28 cellular contexts compared by ENCODE assay signal in the genomic region with DNA sequence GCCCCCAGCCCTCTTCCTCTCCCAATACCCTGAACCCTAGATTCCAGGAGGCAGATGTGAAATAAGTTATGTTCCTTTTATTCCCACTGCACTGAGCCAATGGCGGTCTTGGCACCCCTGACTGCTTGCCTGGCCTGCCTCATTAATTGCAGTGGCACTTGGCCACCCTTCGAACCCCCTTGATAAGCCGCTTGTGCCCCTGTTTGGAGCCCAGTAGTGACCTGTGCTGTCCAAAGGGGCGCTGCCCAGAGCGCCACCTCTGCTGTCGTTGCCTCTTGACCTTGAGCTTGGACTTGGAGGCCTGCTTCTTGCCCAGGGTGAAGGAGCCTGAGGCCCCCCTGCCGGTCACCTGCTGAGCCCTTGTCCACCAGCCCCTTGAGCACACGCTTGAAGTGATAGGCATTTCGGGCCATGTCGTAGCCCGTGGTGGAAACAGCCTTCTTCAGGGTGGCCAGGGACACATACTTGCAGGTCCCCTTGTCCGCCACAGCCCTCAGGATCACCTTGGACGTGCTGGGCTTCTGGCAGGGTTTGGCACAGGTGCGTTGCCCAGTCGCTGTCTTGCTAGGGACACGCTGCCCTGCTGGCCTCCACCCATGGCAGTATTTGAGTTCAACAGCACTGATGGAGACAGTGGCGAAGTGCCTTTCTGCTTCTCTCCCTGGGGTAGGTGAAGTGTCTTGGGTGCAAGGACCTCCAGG. TPM values are rescaled to one million over a fixed set of nuclear protein-coding genes. Genes with fewer than 3 reads are reported as not detected.
DNase-seq lines count a peak whose midpoint lies in the region; ATAC-seq and TF ChIP-seq lines count a peak whose summit lies in the region.
"Had no signal": no experiment of that assay in that cellular context is flagged by ENCODE, and none has a peak within 500 bp of the region (broad histone marks: within the 10 kb centered on the region; RNA-seq: fewer than 3 reads in every experiment).

No MANE protein-coding gene starts in this region.

- H3K27me3 ChIP-seq in skeletal muscle tissue (ENCODE audit: control insufficient read depth in 3 of 3, insufficient read depth in 3 of 3, low read length in 3 of 3), result no peaks in the 10 kb centered on the region
- H3K27me3 ChIP-seq in naive thymus-derived CD4-positive, alpha-beta T cell (ENCODE audit: control insufficient read depth in 2 of 2, insufficient read depth in 2 of 2, low read length in 2 of 2), result no peaks in the 10 kb centered on the region
- H3K27me3 ChIP-seq: neural progenitor cell, tibial nerve had no signal

- peaks cover 38 to 54% (median 52%) of the 10 kb centered on the region in 3 donors for H3K36me3 ChIP-seq in skeletal muscle tissue (ENCODE audit: control insufficient read depth in 3 of 3, insufficient read depth in 3 of 3, low read length in 3 of 3)
- no peaks in the 10 kb centered on the region for H3K36me3 ChIP-seq in naive thymus-derived CD4-positive, alpha-beta T cell (ENCODE audit: control insufficient read depth in 2 of 3, insufficient read depth in 3 of 3, low read length in 3 of 3)
- H3K36me3 ChIP-seq: neural progenitor cell, prostate gland had no signal

- peak overlapping the region in 2 of 3 donors; percentile 20 to 69 for H3K9ac ChIP-seq in skeletal muscle tissue (ENCODE audit: low read depth in 1 of 3, low read length in 3 of 3)
- H3K9ac ChIP-seq: GM23248, neural progenitor cell had no signal

- TF ChIP-seq CTCF in HFFc6 (IDR thresholded peaks at IDR 0.05) (no peak), RWPE1 (conservative IDR thresholded peaks at IDR 0.05; ENCODE audit: low read depth) (no peak)

- peak overlapping the region in 1 of 3 donors; percentile 17 for H3K4me3 ChIP-seq in skeletal muscle tissue (ENCODE audit: low read length in 3 of 3)
- no peak overlapping the region for H3K4me3 ChIP-seq in naive thymus-derived CD4-positive, alpha-beta T cell (ENCODE audit: low read length)
- H3K4me3 ChIP-seq: GM23248, mucosa of descending colon, neural progenitor cell, prostate gland, tibial nerve had no signal

- intact Hi-C loops in left ventricle myocardium superior (cut with micrococcal nuclease), result no loop called here
- intact Hi-C loops in naive thymus-derived CD4-positive, alpha-beta T cell (cut with micrococcal nuclease), result no loop called here

- H3K4me1 Mint-ChIP-seq in HFFc6 (ENCODE audit: low read depth), result peaks cover 47% of the 10 kb centered on the region
- peaks cover 11 to 14% (median 12%) of the 10 kb centered on the region in 7 donors for H3K4me1 Mint-ChIP-seq in naive thymus-derived CD4-positive, alpha-beta T cell

- POLR2A ChIA-PET in RWPE1 (lab: Yijun Ruan, JAX; ENCODE audit: low non-redundant PET), result no interaction called here
- POLR2A ChIA-PET in naive thymus-derived CD4-positive, alpha-beta T cell (lab: Charles Lee), result interaction anchor here (1.0 kb wide), 1 partner anchor 9 kb away, joined by 4 read pairs; no protein-coding TSS in a partner anchor

- H3K4me1 ChIP-seq in skeletal muscle tissue (ENCODE audit: control insufficient read depth in 3 of 3, insufficient read depth in 3 of 3, low read length in 3 of 3), result peaks cover 62 to 86% (median 81%) of the 10 kb centered on the region in 3 donors
- peaks cover 9 to 10% of the 10 kb centered on the region in 2 donors for H3K4me1 ChIP-seq in naive thymus-derived CD4-positive, alpha-beta T cell (ENCODE audit: control insufficient read depth in 2 of 2, insufficient read depth in 2 of 2, low read length in 2 of 2)
- H3K4me1 ChIP-seq: neural progenitor cell, prostate gland had no signal

- peak overlapping the region; percentile 33 for H3K27ac ChIP-seq in RWPE1
- H3K27ac ChIP-seq in skeletal muscle tissue (ENCODE audit: low read depth, low read length), result peak overlapping the region; percentile 68
- H3K27ac ChIP-seq in naive thymus-derived CD4-positive, alpha-beta T cell (ENCODE audit: low read depth, low read length), result no peak overlapping the region
- H3K27ac ChIP-seq: GM23248, neural progenitor cell, prostate gland had no signal

- H3K36me3 Mint-ChIP-seq in HFFc6 (ENCODE audit: low read depth), result peaks cover 19% of the 10 kb centered on the region
- H3K36me3 Mint-ChIP-seq in naive thymus-derived CD4-positive, alpha-beta T cell, result no peaks in the 10 kb centered on the region
- H3K36me3 Mint-ChIP-seq: immature natural killer cell, neural progenitor cell had no signal

- DNase-seq in HFFc6 (no peak), RWPE1 (ENCODE audit: low spot score) (no peak), left ventricle myocardium superior (no peak), hypothalamus (lab: John Stamatoyannopoulos, UW) (no peak)
- DNase-seq in naive thymus-derived CD4-positive, alpha-beta T cell, result no peak
- DNase-seq: ACHN; activated gamma-delta T cell treated with Interleukin-2 at 50 U/mL for 16 hours; amniotic stem cell; GM23248; immature natural killer cell; NCI-H1105 treated with DMSO at 0.1 percent for 48 hours; NCI-H2029 treated with DMSO at 0.1 percent for 48 hours; NCI-H226; stimulated activated CD4-positive, alpha-beta T cell treated with anti-CD3 and anti-CD28 coated beads, Interleukin-2, amount 100 ng/mL, for 48 hours had no signal

- H3K27me3 Mint-ChIP-seq in HFFc6 (ENCODE audit: insufficient read depth), result peaks cover 73% of the 10 kb centered on the region
- no peaks in the 10 kb centered on the region for H3K27me3 Mint-ChIP-seq in naive thymus-derived CD4-positive, alpha-beta T cell
- H3K27me3 Mint-ChIP-seq: stimulated activated naive CD8-positive, alpha-beta T cell treated with anti-CD3 and anti-CD28 coated beads, Interleukin-15, Interleukin-2, amounts not matched to agents 100 ng/mL and 50 ng/mL, for 24 hours had no signal

- no peaks in the 10 kb centered on the region for H3K9me3 ChIP-seq in skeletal muscle tissue (ENCODE audit: control insufficient read depth in 3 of 3, low read length in 3 of 3)
- H3K9me3 ChIP-seq in naive thymus-derived CD4-positive, alpha-beta T cell (ENCODE audit: control insufficient read depth in 2 of 3, low read length in 3 of 3), result no peaks in the 10 kb centered on the region
- H3K9me3 ChIP-seq: mucosa of descending colon, prostate gland, tibial nerve had no signal

- ATAC-seq in left ventricle myocardium superior (peak; percentile 6), HG03520 (IDR thresholded peaks at IDR 0.05; ENCODE audit: unreplicated experiment) (no peak), HG02798 (IDR thresholded peaks at IDR 0.05; ENCODE audit: poor library complexity, unreplicated experiment) (no peak)
- no peak for ATAC-seq in naive thymus-derived CD4-positive, alpha-beta T cell
- ATAC-seq: mucosa of descending colon, Panc1 had no signal

- CTCF ChIA-PET in RWPE1 (lab: Yijun Ruan, JAX), result interaction anchor here (1.4 to 2.0 kb wide), 2 partner anchors 26 to 125 kb away, joined by 3 to 35 read pairs; no protein-coding TSS in a partner anchor
- CTCF ChIA-PET in naive thymus-derived CD4-positive, alpha-beta T cell (lab: Charles Lee), result interaction anchor here (1.0 to 1.2 kb wide), 2 partner anchors 10 to 77 kb away, joined by 3 read pairs; no protein-coding TSS in a partner anchor

- peak overlapping the region; percentile 98 for H3K27ac Mint-ChIP-seq in HFFc6
- no peak overlapping the region for H3K27ac Mint-ChIP-seq in naive thymus-derived CD4-positive, alpha-beta T cell
- H3K27ac Mint-ChIP-seq: activated CD4-positive, alpha-beta memory T cell treated with anti-CD3 and anti-CD28 coated beads, Interleukin-2, amount 10 ng/mL, durations not matched to agents 7 days and 5 days; neural progenitor cell; stimulated activated naive CD8-positive, alpha-beta T cell treated with anti-CD3 and anti-CD28 coated beads, Interleukin-15, Interleukin-2, amounts not matched to agents 100 ng/mL and 50 ng/mL, for 24 hours; T-helper 2 cell treated with Interferon-gamma antibody and Interleukin-4, amounts not matched to agents 5 μg/mL and 100 μg/mL, for 36 hours had no signal

- H3K4me3 Mint-ChIP-seq in HFFc6, result peak overlapping the region; percentile 25; the same call in 1 of the 2 replicates
- H3K4me3 Mint-ChIP-seq in naive thymus-derived CD4-positive, alpha-beta T cell, result no peak overlapping the region
- H3K4me3 Mint-ChIP-seq: activated CD4-positive, alpha-beta memory T cell treated with anti-CD3 and anti-CD28 coated beads, Interleukin-2, amount 10 ng/mL, durations not matched to agents 7 days and 5 days; immature natural killer cell; neural progenitor cell; stimulated activated naive CD8-positive, alpha-beta T cell treated with anti-CD3 and anti-CD28 coated beads, Interleukin-15, Interleukin-2, amounts not matched to agents 100 ng/mL and 50 ng/mL, for 24 hours; T-helper 2 cell treated with Interferon-gamma antibody and Interleukin-4, amounts not matched to agents 5 μg/mL and 100 μg/mL, for 36 hours had no signal

- peaks cover 20% of the 10 kb centered on the region for H3K9me3 Mint-ChIP-seq in HFFc6
- peaks cover 0 to 3% (median 0%) of the 10 kb centered on the region in 11 donors for H3K9me3 Mint-ChIP-seq in naive thymus-derived CD4-positive, alpha-beta T cell
- H3K9me3 Mint-ChIP-seq: activated CD4-positive, alpha-beta memory T cell treated with anti-CD3 and anti-CD28 coated beads, Interleukin-2, amount 10 ng/mL, durations not matched to agents 7 days and 5 days; immature natural killer cell; neural progenitor cell; stimulated activated naive CD8-positive, alpha-beta T cell treated with anti-CD3 and anti-CD28 coated beads, Interleukin-15, Interleukin-2, amounts not matched to agents 100 ng/mL and 50 ng/mL, for 24 hours; T-helper 2 cell treated with Interferon-gamma antibody and Interleukin-4, amounts not matched to agents 5 μg/mL and 100 μg/mL, for 36 hours had no signal

RNA-seq across cellular contexts. Expression of gene SGCA, which starts 5.7 kb away (rescaled TPM):
- under 1 TPM; 0.28 to 0.91 (median 0.76) TPM for total RNA-seq in HFFc6 (2021; fragmentation: NEBNext Ultra II Directional; extraction: Animal tissue kit (Norgen Biotek cat#: 25700))
- total RNA-seq in left ventricle myocardium superior (155 TPM), skeletal muscle tissue (158 TPM)
- total RNA-seq in naive thymus-derived CD4-positive, alpha-beta T cell, result under 1 TPM in 1 of 5 experiments, not detected in 4; 0.69 TPM
- polyA plus RNA-seq in naive thymus-derived CD4-positive, alpha-beta T cell, result not detected
- total RNA-seq: dermis microvascular lymphatic vessel endothelial cell, endothelial cell of umbilical vein, GM23248, SK-MEL-5 had no signal
- polyA plus RNA-seq: endothelial cell of umbilical vein, immature natural killer cell had no signal

RNA-seq across cellular contexts. Expression of gene PPP1R9B, which starts 21.0 kb away (rescaled TPM):
- total RNA-seq in HFFc6 (2021; fragmentation: NEBNext Ultra II Directional; extraction: Animal tissue kit (Norgen Biotek cat#: 25700)), result 10 to 100 TPM; 66.4 to 78.5 (median 68.7) TPM
- total RNA-seq in left ventricle myocardium superior (37.6 TPM), skeletal muscle tissue (19.3 TPM)
- total RNA-seq in naive thymus-derived CD4-positive, alpha-beta T cell, result 100 to 1,000 TPM in 2 of 5 experiments, 10 to 100 TPM in 3; 63.1 to 142 (median 69.1) TPM
- polyA plus RNA-seq in naive thymus-derived CD4-positive, alpha-beta T cell, result under 1 TPM; 0.63 to 0.72 TPM

RNA-seq across cellular contexts. Expression of gene COL1A1, which starts 29.9 kb away (rescaled TPM):
- 1,000 to 10,000 TPM; 4,948 to 7,804 (median 5,240) TPM for total RNA-seq in HFFc6 (2021; fragmentation: NEBNext Ultra II Directional; extraction: Animal tissue kit (Norgen Biotek cat#: 25700))
- total RNA-seq in left ventricle myocardium superior, result 26.8 TPM
- 3,450 TPM for total RNA-seq in skeletal muscle tissue
- total RNA-seq in naive thymus-derived CD4-positive, alpha-beta T cell, result 10 to 100 TPM in 1 of 5 experiments, 1 to 10 TPM in 3, under 1 TPM in 1; 0.36 to 12.6 (median 1.2) TPM
- not detected for polyA plus RNA-seq in naive thymus-derived CD4-positive, alpha-beta T cell
- polyA plus RNA-seq: immature natural killer cell had no signal

RNA-seq across cellular contexts. Expression of gene SAMD14, which starts 41.6 kb away (rescaled TPM):
- total RNA-seq in HFFc6 (2021; fragmentation: NEBNext Ultra II Directional; extraction: Animal tissue kit (Norgen Biotek cat#: 25700)), result 10 to 100 TPM in 4 of 6 experiments, 1 to 10 TPM in 2; 4.3 to 14.1 (median 11.4) TPM
- total RNA-seq in left ventricle myocardium superior (1.2 TPM), skeletal muscle tissue (1.0 TPM)
- under 1 TPM in 2 of 5 experiments, not detected in 3; 0.70 to 0.78 TPM for total RNA-seq in naive thymus-derived CD4-positive, alpha-beta T cell
- not detected for polyA plus RNA-seq in naive thymus-derived CD4-positive, alpha-beta T cell

Comparison
In these comparisons a context has a peak if more than half of its experiments do, and no peak if none do; other contexts are left out.
1. RNA of gene SGCA, which starts 5.7 kb away (total RNA-seq): 158 TPM in skeletal muscle tissue (single experiment) and 155 TPM in left ventricle myocardium superior (single experiment); 0.28 to 0.91 TPM in HFFc6 and 0.69 TPM in naive thymus-derived CD4-positive, alpha-beta T cell; every median in the first group is over 10 times any median in the second.
2. RNA of gene COL1A1, which starts 29.9 kb away (total RNA-seq): 4,948 to 7,804 TPM in HFFc6 and 3,450 TPM in skeletal muscle tissue (single experiment); 26.8 TPM in left ventricle myocardium superior (single experiment) and 0.36 to 12.6 TPM in naive thymus-derived CD4-positive, alpha-beta T cell; every median in the first group is over 100 times any median in the second.